9 cellular contexts compared by ENCODE assay signal in genomic region chr1:91529856-91530255, GRCh38. TPM values are rescaled to one million over a fixed set of nuclear protein-coding genes. Genes with fewer than 3 reads are reported as not detected.
DNase-seq lines count a peak whose midpoint lies in the region; ATAC-seq and TF ChIP-seq lines count a peak whose summit lies in the region.
"Had no signal": no experiment of that assay in that cellular context is flagged by ENCODE, and none has a peak within 500 bp of the region (broad histone marks: within the 10 kb centered on the region; RNA-seq: fewer than 3 reads in every experiment).

No MANE protein-coding gene starts in this region.

- no peaks in the 10 kb centered on the region for H4K20me1 ChIP-seq in MM.1S (ENCODE audit: insufficient read depth, low read length)

- no peaks in the 10 kb centered on the region for H3K9me2 ChIP-seq in MM.1S (replicated peaks; ENCODE audit: insufficient read depth, low read length)

- H3K9me3 ChIP-seq in MM.1S (replicated peaks; ENCODE audit: insufficient read depth, low read length) = no peaks in the 10 kb centered on the region
- H3K9me3 ChIP-seq: Caco-2 had no signal

- no peaks in the 10 kb centered on the region for H3F3A ChIP-seq in MM.1S (ENCODE audit: insufficient read depth, low read length)

- no peak overlapping the region for H3K27ac ChIP-seq in MM.1S (ENCODE audit: low read length)

- no peak overlapping the region for H2AFZ ChIP-seq in MM.1S (ENCODE audit: low read length)

- no peak overlapping the region for H3K4me3 ChIP-seq in MM.1S (ENCODE audit: low read length)

- H3K79me2 ChIP-seq in MM.1S (ENCODE audit: low read length) = no peaks in the 10 kb centered on the region

- H3K27me3 ChIP-seq in MM.1S (replicated peaks; ENCODE audit: insufficient read depth, low read length) = no peaks in the 10 kb centered on the region

- H3K4me1 ChIP-seq in MM.1S (ENCODE audit: low read length) = no peaks in the 10 kb centered on the region
- H3K4me1 ChIP-seq: Caco-2 had no signal

- peak; percentile 19; the same call in 1 of the 2 replicates for TF ChIP-seq CTCF in MM.1S (IDR thresholded peaks at IDR 0.05; ENCODE audit: low read length)

- H3K9ac ChIP-seq in MM.1S (ENCODE audit: low read length) = no peak overlapping the region

- no peaks in the 10 kb centered on the region for H3K36me3 ChIP-seq in MM.1S (replicated peaks; ENCODE audit: insufficient read depth, low read length)

- DNase-seq in NCI-H748 (lab: John Stamatoyannopoulos, UW; ENCODE audit: unreplicated experiment) = peak; percentile 22
- no peak for DNase-seq in NCI-H748 treated with DMSO at 0.1 percent for 48 hours (lab: John Stamatoyannopoulos, UW)
- DNase-seq in MM.1S = no peak
- peak; percentile 47 for DNase-seq in dedifferentiated amniotic fluid mesenchymal stem cell (ENCODE audit: extremely low spot score)
- peak; percentile 50 for DNase-seq in renal cortical epithelial cell (ENCODE audit: low read depth)
- DNase-seq in activated naive CD4-positive, alpha-beta T cell (lab: John Stamatoyannopoulos, UW) = no peak
- DNase-seq in GF-D8 (lab: John Stamatoyannopoulos, UW) = no peak

- H3K4me2 ChIP-seq in MM.1S (ENCODE audit: low read depth, low read length) = no peak overlapping the region

- no peak for ATAC-seq in HG02840 (IDR thresholded peaks at IDR 0.05; ENCODE audit: low FRiP score, unreplicated experiment)

RNA-seq across cellular contexts. Expression of gene CDC7, which starts 29.2 kb away (rescaled TPM):
- 4.7 and 6.1 TPM in 2 replicates for total RNA-seq in renal cortical epithelial cell

Comparison
In these comparisons a context has a peak if more than half of its experiments do, and no peak if none do; other contexts are left out.
1. DNase-seq: peak in NCI-H748 (single experiment), dedifferentiated amniotic fluid mesenchymal stem cell (single experiment) and renal cortical epithelial cell (single experiment); none in NCI-H748 treated with DMSO at 0.1 percent for 48 hours (single experiment), MM.1S (single experiment), activated naive CD4-positive, alpha-beta T cell (0 of 4) and GF-D8 (single experiment).